Comparison of ENCODE assay signal across 8 cellular contexts in the genomic region with DNA sequence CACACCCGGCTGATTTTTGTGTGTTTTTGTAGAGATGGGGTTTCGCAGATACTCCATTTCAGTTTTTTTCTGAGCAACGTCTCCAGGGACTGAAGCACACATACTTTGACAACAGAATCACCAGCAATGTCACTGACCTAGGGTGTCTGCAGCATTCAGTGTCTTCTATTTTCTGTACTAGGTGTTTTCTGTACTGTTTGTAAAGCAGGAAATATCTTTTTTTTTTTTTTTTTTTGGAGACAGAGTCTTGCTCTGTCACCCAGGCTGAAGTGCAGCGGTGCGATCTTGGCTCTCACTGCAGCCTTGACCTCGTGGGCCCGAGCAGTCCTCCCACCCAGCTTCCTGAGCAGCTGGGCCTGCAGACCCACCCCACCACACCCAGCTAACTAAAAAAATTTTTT. TPM values are rescaled to one million over a fixed set of nuclear protein-coding genes. Genes with fewer than 3 reads are reported as not detected.
DNase-seq lines count a peak whose midpoint lies in the region; ATAC-seq and TF ChIP-seq lines count a peak whose summit lies in the region.

No MANE protein-coding gene starts in this region.

- TF ChIP-seq CTCF in GM23338 (conservative IDR thresholded peaks at IDR 0.05; ENCODE audit: low read depth in 2 of 2) (no peak), ovary (IDR thresholded peaks at IDR 0.05) (no peak)

- H3K27me3 ChIP-seq in GM23338 (ENCODE audit: insufficient read depth) (no peaks in the 10 kb centered on the region), ovary (no peaks in the 10 kb centered on the region)

- peak overlapping the region; percentile 50; the same call in 1 of the 2 replicates for H3K27ac ChIP-seq in GM23338 (ENCODE audit: low read depth)
- no peak overlapping the region for H3K27ac ChIP-seq in ovary

- H3K9me3 Mint-ChIP-seq in GM23338, result no peaks in the 10 kb centered on the region
- no peaks in the 10 kb centered on the region for H3K9me3 Mint-ChIP-seq in activated naive CD4-positive, alpha-beta T cell treated with anti-CD3 and anti-CD28 coated beads, Interleukin-2, amount 50 U/mL, for 72 hours
- H3K9me3 Mint-ChIP-seq in naive thymus-derived CD8-positive, alpha-beta T cell, result no peaks in the 10 kb centered on the region

- no peak for TF ChIP-seq POLR2A in ovary (IDR thresholded peaks at IDR 0.05)

- H3K4me1 Mint-ChIP-seq in GM23338, result peaks cover 2% of the 10 kb centered on the region
- peaks cover 32 to 88% (median 80%) of the 10 kb centered on the region in 4 donors for H3K4me1 Mint-ChIP-seq in naive thymus-derived CD8-positive, alpha-beta T cell

- H2AFZ ChIP-seq in GM23338, result no peak overlapping the region

- H3K4me1 ChIP-seq in GM23338 (ENCODE audit: insufficient read depth) (no peaks in the 10 kb centered on the region), ovary (ENCODE audit: insufficient read depth) (peaks cover 24% of the 10 kb centered on the region)

- no peak for DNase-seq in GM23338 (ENCODE audit: low spot score)
- no peak for DNase-seq in activated naive CD4-positive, alpha-beta T cell treated with anti-CD3 and anti-CD28 coated beads, Interleukin-2, amount 50 U/mL, for 72 hours (ENCODE audit: low spot score in 2 of 2)
- DNase-seq in naive thymus-derived CD8-positive, alpha-beta T cell, result peak in 3 of 10 donors; percentile 51 to 54 (median 51)
- DNase-seq in cerebellar cortex (ENCODE audit: low spot score), result no peak
- DNase-seq in ovary, result no peak
- DNase-seq in pons (ENCODE audit: low spot score), result no peak

- H3K9me3 ChIP-seq in ovary, result no peaks in the 10 kb centered on the region

- WGBS in ovary, 3 donors, result 18 to 26% (median 21%) methylated on average over 7 of the region's 7 CpGs

- intact Hi-C loops in ovary (cut with DNase I), result no loop called here

- H3K4me3 ChIP-seq in GM23338, result no peak overlapping the region
- no peak overlapping the region for H3K4me3 ChIP-seq in ovary

- peak; percentile 55 for ATAC-seq in GM18502 (IDR thresholded peaks at IDR 0.05; ENCODE audit: poor library complexity, unreplicated experiment)
- no peak for ATAC-seq in GM23338
- ATAC-seq in activated naive CD4-positive, alpha-beta T cell treated with anti-CD3 and anti-CD28 coated beads, Interleukin-2, amount 50 U/mL, for 72 hours, result peak; percentile 25 to 28
- ATAC-seq in naive thymus-derived CD8-positive, alpha-beta T cell, result peak; percentile 68 to 79
- ATAC-seq in GM18520 (IDR thresholded peaks at IDR 0.05; ENCODE audit: unreplicated experiment), result no peak

- no peaks in the 10 kb centered on the region for H3K27me3 Mint-ChIP-seq in GM23338 (ENCODE audit: insufficient read depth, low read depth, poor library complexity)
- H3K27me3 Mint-ChIP-seq in naive thymus-derived CD8-positive, alpha-beta T cell, result no peaks in the 10 kb centered on the region

- H3K36me3 Mint-ChIP-seq in GM23338 (ENCODE audit: low read depth), result peaks cover 12% of the 10 kb centered on the region; the same call in 2 of the 3 replicates
- peaks cover 7 to 21% of the 10 kb centered on the region in 2 donors for H3K36me3 Mint-ChIP-seq in activated naive CD4-positive, alpha-beta T cell treated with anti-CD3 and anti-CD28 coated beads, Interleukin-2, amount 50 U/mL, for 72 hours
- peaks cover 0 to 27% (median 0%) of the 10 kb centered on the region in 3 donors for H3K36me3 Mint-ChIP-seq in naive thymus-derived CD8-positive, alpha-beta T cell

- no peaks in the 10 kb centered on the region for H3K9me2 ChIP-seq in GM23338 (ENCODE audit: insufficient read depth)

- peaks cover 25% of the 10 kb centered on the region; the same call in 1 of the 2 replicates for H4K20me1 ChIP-seq in GM23338 (replicated peaks; ENCODE audit: insufficient read depth)

- no peak overlapping the region for H3K4me2 ChIP-seq in GM23338

- peaks cover 100% of the 10 kb centered on the region for H3K79me2 ChIP-seq in GM23338 (replicated peaks; ENCODE audit: insufficient read depth)

- POLR2A ChIA-PET in naive thymus-derived CD8-positive, alpha-beta T cell (lab: Charles Lee), result interaction anchor here (0.6 to 1.4 kb wide), 12 partner anchors 10 to 161 kb away, joined by 3 to 13 read pairs (median 4); no protein-coding TSS in a partner anchor

- no peak overlapping the region for H3K27ac Mint-ChIP-seq in GM23338
- peak overlapping the region in 1 of 2 donors; percentile 65 for H3K27ac Mint-ChIP-seq in activated naive CD4-positive, alpha-beta T cell treated with anti-CD3 and anti-CD28 coated beads, Interleukin-2, amount 50 U/mL, for 72 hours
- H3K27ac Mint-ChIP-seq in naive thymus-derived CD8-positive, alpha-beta T cell, result peak overlapping the region; percentile 91 to 96 (median 93)

- H3K36me3 ChIP-seq in GM23338 (ENCODE audit: insufficient read depth) (no peaks in the 10 kb centered on the region), ovary (no peaks in the 10 kb centered on the region)

- no peak overlapping the region for H3K4me3 Mint-ChIP-seq in GM23338
- H3K4me3 Mint-ChIP-seq in naive thymus-derived CD8-positive, alpha-beta T cell, result peak overlapping the region; percentile 64 to 85 (median 77)

- TF ChIP-seq EP300 in ovary (IDR thresholded peaks at IDR 0.05), result no peak

- no peaks in the 10 kb centered on the region for H3F3A ChIP-seq in GM23338 (replicated peaks; ENCODE audit: low read depth)

TF ChIP-seq in GM23338, 12 proteins besides CTCF, POLR2A, EP300 and RAD21 (continues in another document):
- TF ChIP-seq EZH2 (IDR thresholded peaks at IDR 0.05; ENCODE audit: low read depth, unreplicated experiment) (no peak), CREB1 (CRISPR knock-in tag; IDR thresholded peaks at IDR 0.05; ENCODE audit: low read depth) (no peak), REST (IDR thresholded peaks at IDR 0.05; ENCODE audit: unreplicated experiment) (no peak), ZNF114 (CRISPR knock-in tag; IDR thresholded peaks at IDR 0.05) (no peak), EZH2phosphoT487 (IDR thresholded peaks at IDR 0.05; ENCODE audit: unreplicated experiment) (no peak), POLR2AphosphoS5 (IDR thresholded peaks at IDR 0.05; ENCODE audit: low read depth) (no peak), ZNF331 (CRISPR knock-in tag; IDR thresholded peaks at IDR 0.05; ENCODE audit: low read depth) (no peak), NANOG (IDR thresholded peaks at IDR 0.05; ENCODE audit: borderline replicate concordance) (no peak), JUNB (IDR thresholded peaks at IDR 0.05; ENCODE audit: unreplicated experiment) (no peak)
- TF ChIP-seq, protein P1, sequence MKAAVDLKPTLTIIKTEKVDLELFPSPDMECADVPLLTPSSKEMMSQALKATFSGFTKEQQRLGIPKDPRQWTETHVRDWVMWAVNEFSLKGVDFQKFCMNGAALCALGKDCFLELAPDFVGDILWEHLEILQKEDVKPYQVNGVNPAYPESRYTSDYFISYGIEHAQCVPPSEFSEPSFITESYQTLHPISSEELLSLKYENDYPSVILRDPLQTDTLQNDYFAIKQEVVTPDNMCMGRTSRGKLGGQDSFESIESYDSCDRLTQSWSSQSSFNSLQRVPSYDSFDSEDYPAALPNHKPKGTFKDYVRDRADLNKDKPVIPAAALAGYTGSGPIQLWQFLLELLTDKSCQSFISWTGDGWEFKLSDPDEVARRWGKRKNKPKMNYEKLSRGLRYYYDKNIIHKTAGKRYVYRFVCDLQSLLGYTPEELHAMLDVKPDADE (IDR thresholded peaks at IDR 0.05), result no peak

RNA-seq across cellular contexts. Expression of gene ADD1, which starts 8.8 kb away (rescaled TPM):
- 126 and 144 TPM in 2 replicates for total RNA-seq in GM23338 (2014; rRNA removed; shearing (Covaris generic))
- polyA plus RNA-seq in GM23338 (2016; fragmentation: Nextera tagmentation; extraction: Ambion mirVana), result 119 and 126 TPM in 2 replicates
- total RNA-seq in activated naive CD4-positive, alpha-beta T cell treated with anti-CD3 and anti-CD28 coated beads, Interleukin-2, amount 50 U/mL, for 72 hours, result 100 to 1,000 TPM; 216 to 239 TPM
- 100 to 1,000 TPM; 302 to 309 TPM for total RNA-seq in naive thymus-derived CD8-positive, alpha-beta T cell
- 100 to 1,000 TPM; 129 to 151 (median 150) TPM for polyA plus RNA-seq in naive thymus-derived CD8-positive, alpha-beta T cell
- 100 to 1,000 TPM; 166 to 447 (median 389) TPM for total RNA-seq in ovary
- polyA plus RNA-seq in ovary, result 100 to 1,000 TPM; 203 to 365 TPM

RNA-seq across cellular contexts. Expression of gene SH3BP2, which starts 59.6 kb away (rescaled TPM):
- total RNA-seq in GM23338 (2014; rRNA removed; shearing (Covaris generic)), result 29.9 and 43.9 TPM in 2 replicates
- polyA plus RNA-seq in GM23338 (2016; fragmentation: Nextera tagmentation; extraction: Ambion mirVana) (15.2 and 22.2 TPM in 2 replicates), ovary (10 to 100 TPM in 1 of 2 donors, 1 to 10 TPM in 1; 5.3 to 18.3 TPM)
- total RNA-seq in activated naive CD4-positive, alpha-beta T cell treated with anti-CD3 and anti-CD28 coated beads, Interleukin-2, amount 50 U/mL, for 72 hours, result 10 to 100 TPM; 56.6 to 77.6 TPM
- total RNA-seq in naive thymus-derived CD8-positive, alpha-beta T cell, result 10 to 100 TPM; 27.8 to 28.3 TPM
- polyA plus RNA-seq in naive thymus-derived CD8-positive, alpha-beta T cell, result 10 to 100 TPM in 1 of 3 donors, 1 to 10 TPM in 2; 4.8 to 10.8 (median 5.4) TPM
- total RNA-seq in ovary, result 10 to 100 TPM; 13.6 to 46.9 (median 29.3) TPM

Comparison
In these comparisons a context has a peak if more than half of its experiments do, and no peak if none do; other contexts are left out.
1. ATAC-seq: peak in GM18502 (single experiment), activated naive CD4-positive, alpha-beta T cell treated with anti-CD3 and anti-CD28 coated beads, Interleukin-2, amount 50 U/mL, for 72 hours (2 of 2) and naive thymus-derived CD8-positive, alpha-beta T cell (2 of 2); none in GM23338 (single experiment) and GM18520 (single experiment).